ENCODE assay signal across 7 cellular contexts in genomic region chr7:99036531-99037175, GRCh38.
A peak's percentile ranks its signal among the peaks of the same experiment; 100 is the strongest.
DNase-seq lines count a peak whose midpoint lies in the region; ATAC-seq and TF ChIP-seq lines count a peak whose summit lies in the region.

No MANE protein-coding gene starts in this region.

- BruUV-seq in PC-3 (replicated peaks; lab: Mats Ljungman, UMichigan), result no TSS peak

- DNase-seq in PC-3, result peak; percentile 19
- DNase-seq in fibroblast of the aortic adventitia (ENCODE audit: low read depth), result peak; percentile 96
- no peak for DNase-seq in retinal pigment epithelial cell (ENCODE audit: low read depth)
- no peak for DNase-seq in OCI-M1 (lab: John Stamatoyannopoulos, UW)

- no peaks in the 10 kb centered on the region for H3K27me3 ChIP-seq in PC-3 (ENCODE audit: low read length)

- H3K79me2 ChIP-seq in PC-3 (ENCODE audit: low read length), result peaks cover 6% of the 10 kb centered on the region; the same call in 1 of the 2 replicates

- H3K36me3 ChIP-seq in PC-3 (ENCODE audit: low read depth, low read length), result peaks cover 60% of the 10 kb centered on the region

- TF ChIP-seq CTCF in GM12874 (IDR thresholded peaks at IDR 0.05; ENCODE audit: insufficient read depth, low read depth, low read length) (peak; percentile 27; the same call in 1 of the 2 replicates), PC-3 (conservative IDR thresholded peaks at IDR 0.05; ENCODE audit: low read depth, low read length) (peak; percentile 49), fibroblast of the aortic adventitia (IDR thresholded peaks at IDR 0.05; ENCODE audit: insufficient read depth, low read length) (peak; percentile 52), retinal pigment epithelial cell (conservative IDR thresholded peaks at IDR 0.05; ENCODE audit: low read depth, low read length) (peak; percentile 49)

- intact Hi-C loops in PC-3 (cut with micrococcal nuclease), result no loop called here

- H3K4me2 ChIP-seq in PC-3 (ENCODE audit: low read length), result no peak overlapping the region

- H4K20me1 ChIP-seq in PC-3 (ENCODE audit: low read length), result no peaks in the 10 kb centered on the region

- H3K4me1 ChIP-seq in PC-3 (ENCODE audit: insufficient read depth, low read length), result peaks cover 10% of the 10 kb centered on the region

- no peak overlapping the region for H3K9ac ChIP-seq in PC-3 (ENCODE audit: low read length)

- no peaks in the 10 kb centered on the region for H3K9me3 ChIP-seq in PC-3 (ENCODE audit: low read length)

- no peaks in the 10 kb centered on the region for H3K9me2 ChIP-seq in PC-3 (replicated peaks; ENCODE audit: low read length)

- CTCF ChIA-PET in PC-3 (lab: Charles Lee), result interaction anchor here (0.6 kb wide), 2 partner anchors 21 to 292 kb away, joined by 4 to 7 read pairs; no protein-coding TSS in a partner anchor

- H2AFZ ChIP-seq in PC-3 (ENCODE audit: low read length), result no peak overlapping the region

- no peak overlapping the region for H3K27ac ChIP-seq in PC-3 (ENCODE audit: low read length)

- H3K4me3 ChIP-seq in PC-3 (ENCODE audit: low read length) (no peak overlapping the region), fibroblast of the aortic adventitia (ENCODE audit: low read depth, low read length) (no peak overlapping the region), retinal pigment epithelial cell (ENCODE audit: low read length) (no peak overlapping the region)

- POLR2A ChIA-PET in PC-3 (lab: Charles Lee; ENCODE audit: unreplicated experiment), result interaction anchor here (0.5 kb wide), 1 partner anchor 136 kb away, joined by 23 read pairs; no protein-coding TSS in a partner anchor

- ATAC-seq in PC-3 (peak; percentile 13; the same call in 1 of the 2 replicates), HG03108 (IDR thresholded peaks at IDR 0.05; ENCODE audit: unreplicated experiment) (no peak), GM18909 (IDR thresholded peaks at IDR 0.05; ENCODE audit: poor library complexity, unreplicated experiment) (no peak)

- no peaks in the 10 kb centered on the region for H3F3A ChIP-seq in PC-3 (ENCODE audit: low read length, unreplicated experiment)

Comparison
In these comparisons a context has a peak if more than half of its experiments do, and no peak if none do; other contexts are left out.
1. DNase-seq: peak in PC-3 (single experiment) and fibroblast of the aortic adventitia (single experiment); none in retinal pigment epithelial cell (single experiment) and OCI-M1 (single experiment).
2. Peak in every context shown above with its lines, with median percentiles within 50 percentile points of each other: CTCF ChIP-seq.